ENCODE assay signal across 1 cellular context in the genomic region with DNA sequence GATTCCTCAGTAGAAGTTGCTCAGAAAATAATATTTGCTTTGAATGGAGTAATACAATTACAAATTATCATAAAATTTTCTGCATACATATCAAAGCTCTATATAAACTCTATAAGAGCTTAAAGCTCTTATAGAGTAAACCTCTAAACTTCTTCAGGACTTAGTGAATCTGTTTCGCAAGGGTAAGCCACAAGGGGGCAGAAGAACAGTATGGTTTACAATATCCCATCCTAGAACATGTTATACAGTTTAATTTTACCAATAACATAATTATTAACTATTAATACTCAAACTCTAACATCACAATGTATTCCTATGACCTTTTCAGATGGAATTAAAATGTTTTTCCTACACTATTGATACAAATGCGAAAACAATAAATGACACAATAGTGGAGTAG.
TF ChIP-seq lines count a peak whose summit lies in the region.

No MANE protein-coding gene starts in this region.

TF ChIP-seq in HCT116, 20 proteins besides CTCF, POLR2A, EP300 and RAD21 (continued from another document):
- TF ChIP-seq, protein P1, sequence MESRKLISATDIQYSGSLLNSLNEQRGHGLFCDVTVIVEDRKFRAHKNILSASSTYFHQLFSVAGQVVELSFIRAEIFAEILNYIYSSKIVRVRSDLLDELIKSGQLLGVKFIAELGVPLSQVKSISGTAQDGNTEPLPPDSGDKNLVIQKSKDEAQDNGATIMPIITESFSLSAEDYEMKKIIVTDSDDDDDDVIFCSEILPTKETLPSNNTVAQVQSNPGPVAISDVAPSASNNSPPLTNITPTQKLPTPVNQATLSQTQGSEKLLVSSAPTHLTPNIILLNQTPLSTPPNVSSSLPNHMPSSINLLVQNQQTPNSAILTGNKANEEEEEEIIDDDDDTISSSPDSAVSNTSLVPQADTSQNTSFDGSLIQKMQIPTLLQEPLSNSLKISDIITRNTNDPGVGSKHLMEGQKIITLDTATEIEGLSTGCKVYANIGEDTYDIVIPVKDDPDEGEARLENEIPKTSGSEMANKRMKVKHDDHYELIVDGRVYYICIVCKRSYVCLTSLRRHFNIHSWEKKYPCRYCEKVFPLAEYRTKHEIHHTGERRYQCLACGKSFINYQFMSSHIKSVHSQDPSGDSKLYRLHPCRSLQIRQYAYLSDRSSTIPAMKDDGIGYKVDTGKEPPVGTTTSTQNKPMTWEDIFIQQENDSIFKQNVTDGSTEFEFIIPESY (IDR thresholded peaks at IDR 0.05; ENCODE audit: extremely low read depth, insufficient replicate concordance, low read length), result no peak
- TF ChIP-seq POLR2AphosphoS5 (IDR thresholded peaks at IDR 0.05; ENCODE audit: low read depth, low read length), result no peak
- no peak for TF ChIP-seq FOSL1 (IDR thresholded peaks at IDR 0.05; ENCODE audit: low read depth)
- TF ChIP-seq CBX3 (IDR thresholded peaks at IDR 0.05; ENCODE audit: low read depth), result no peak
- no peak for TF ChIP-seq TCF7L2 (IDR thresholded peaks at IDR 0.05; ENCODE audit: borderline replicate concordance, extremely low read depth, insufficient read depth, insufficient read length)
- TF ChIP-seq SIN3A (IDR thresholded peaks at IDR 0.05; ENCODE audit: low read depth), result no peak
- no peak for TF ChIP-seq EZH2 (IDR thresholded peaks at IDR 0.05)
- TF ChIP-seq EZH2phosphoT487 (IDR thresholded peaks at IDR 0.05; ENCODE audit: borderline replicate concordance), result no peak
- no peak for TF ChIP-seq ELF1 (IDR thresholded peaks at IDR 0.05; ENCODE audit: borderline replicate concordance, low read depth)
- no peak for TF ChIP-seq JUND (IDR thresholded peaks at IDR 0.05)
